Comparison of ENCODE assay signal across 8 cellular contexts in the genomic region with DNA sequence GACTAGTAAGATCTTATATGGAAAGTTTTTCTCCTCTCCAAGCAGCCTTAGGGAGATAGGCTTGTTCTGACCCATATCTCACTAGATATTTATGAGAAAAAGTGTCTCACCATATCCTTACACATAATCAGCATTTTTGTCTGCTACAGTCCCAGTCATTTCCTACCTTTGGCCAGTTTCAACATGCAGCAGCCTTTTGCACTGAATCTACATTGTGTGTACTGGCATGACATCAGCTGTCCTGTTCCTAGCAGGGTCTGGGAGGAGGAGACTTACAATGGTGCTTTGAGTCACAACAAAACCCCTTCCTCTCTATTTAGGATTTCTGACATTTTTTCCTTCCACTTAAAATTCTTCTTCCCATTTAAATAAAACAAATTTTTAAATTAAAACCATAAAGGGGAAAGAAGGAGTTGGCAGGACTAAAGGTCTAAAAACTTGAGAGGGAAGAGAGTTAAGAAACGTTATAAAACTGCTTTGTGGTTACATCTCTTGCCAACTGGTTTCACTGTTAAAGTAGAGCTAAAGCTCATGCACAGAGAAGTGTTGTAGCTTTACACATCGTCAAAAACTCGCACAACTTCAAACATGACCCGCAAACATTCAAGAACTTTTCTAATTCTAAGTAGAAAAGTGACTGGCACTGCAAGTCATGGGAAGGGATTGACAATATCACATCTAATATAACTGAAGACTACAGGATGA. TPM values are rescaled to one million over a fixed set of nuclear protein-coding genes. Genes with fewer than 3 reads are reported as not detected.
DNase-seq lines count a peak whose midpoint lies in the region; ATAC-seq, FAIRE-seq and TF ChIP-seq lines count a peak whose summit lies in the region.

No MANE protein-coding gene starts in this region.

- peaks cover 7% of the 10 kb centered on the region for H3K36me3 Mint-ChIP-seq in activated T-helper 1 cell treated with anti-CD3 and anti-CD28 coated beads, Interleukin-12 subunit alpha, Interleukin-12 subunit beta, Interleukin-2, Interleukin-4 antibody, amounts not matched to agents 30 ng/mL and 10 ng/mL and 1 ng/mL, durations not matched to agents 14 hours and 24 hours and 36 hours (ENCODE audit: low read depth)

- H3K9me3 ChIP-seq in A549 (no peaks in the 10 kb centered on the region), HUES64 (ENCODE audit: insufficient read depth, low read depth, low read length) (no peaks in the 10 kb centered on the region), left ventricle myocardium inferior (replicated peaks) (no peaks in the 10 kb centered on the region)

- intact Hi-C loops in activated T-helper 1 cell treated with anti-CD3 and anti-CD28 coated beads, Interleukin-12 subunit alpha, Interleukin-12 subunit beta, Interleukin-2, Interleukin-4 antibody, amounts not matched to agents 30 ng/mL and 10 ng/mL and 1 ng/mL, durations not matched to agents 14 hours and 24 hours and 36 hours (cut with micrococcal nuclease) = loop anchor here (1.0 to 5.0 kb wide), 7 partner anchors 8 to 758 kb away; partner anchors contain the start of genes CERS5, COX14 and LARP4
- intact Hi-C loops in left ventricle myocardium inferior (cut with micrococcal nuclease) = no loop called here

- no peak for TF ChIP-seq POLR2A in A549 (IDR thresholded peaks at IDR 0.05; ENCODE audit: low read length)
- TF ChIP-seq POLR2A in GM18505 (IDR thresholded peaks at IDR 0.05; ENCODE audit: borderline replicate concordance, extremely low read depth, insufficient read depth, insufficient read length) = no peak

- H3K27ac ChIP-seq in A549 (peak overlapping the region; percentile 43 to 67; a peak in 3 of 6 replicates), HUES64 (ENCODE audit: low read depth, low read length) (no peak overlapping the region), left ventricle myocardium inferior (replicated peaks) (peak overlapping the region; percentile 88)

- POLR2A ChIA-PET in A549 (lab: Yijun Ruan, JAX) = interaction anchor here (0.9 to 2.8 kb wide), 4 partner anchors 20 to 63 kb away, joined by 3 to 13 read pairs (median 4); partner anchors contain the start of genes CERS5 and LIMA1

- H3K36me3 ChIP-seq in HUES64 (ENCODE audit: insufficient read depth, low read length) (peaks cover 11% of the 10 kb centered on the region; the same call in 1 of the 2 replicates), left ventricle myocardium inferior (peaks cover 9% of the 10 kb centered on the region)

- peak overlapping the region; percentile 68 for H3K9ac ChIP-seq in HUES64 (ENCODE audit: low read depth, low read length)

- H3K4me1 Mint-ChIP-seq in activated T-helper 1 cell treated with anti-CD3 and anti-CD28 coated beads, Interleukin-12 subunit alpha, Interleukin-12 subunit beta, Interleukin-2, Interleukin-4 antibody, amounts not matched to agents 30 ng/mL and 10 ng/mL and 1 ng/mL, durations not matched to agents 14 hours and 24 hours and 36 hours (ENCODE audit: low read depth) = peaks cover 11% of the 10 kb centered on the region

- CTCF ChIA-PET in A549 (lab: Yijun Ruan, JAX) = interaction anchor here (1.6 to 3.0 kb wide), 6 partner anchors 8 to 95 kb away, joined by 4 to 12 read pairs (median 6); no protein-coding TSS in a partner anchor

- DNase-seq in A549 (ENCODE audit: low read depth in 1 of 2, low spot score in 1 of 2) (peak in 1 of 2 experiments; percentile 42), left ventricle myocardium inferior (no peak)
- peak; percentile 31 for DNase-seq in activated T-helper 1 cell treated with anti-CD3 and anti-CD28 coated beads, Interleukin-12 subunit alpha, Interleukin-12 subunit beta, Interleukin-2, Interleukin-4 antibody, amounts not matched to agents 30 ng/mL and 10 ng/mL and 1 ng/mL, durations not matched to agents 14 hours and 24 hours and 36 hours (ENCODE audit: low spot score)
- peak; percentile 17 to 30 for DNase-seq in stimulated activated CD8-positive, alpha-beta memory T cell treated with anti-CD3 and anti-CD28 coated beads, Interleukin-2, amount 100 ng/mL, for 48 hours (ENCODE audit: low read depth in 2 of 2)

- no peak for TF ChIP-seq RAD21 in A549 (conservative IDR thresholded peaks at IDR 0.05 in 1 of 2, IDR thresholded peaks at IDR 0.05 in 1 of 2)

- no peak for TF ChIP-seq CTCF in A549 (IDR thresholded peaks at IDR 0.05)
- no peak for TF ChIP-seq CTCF in left ventricle myocardium inferior (IDR thresholded peaks at IDR 0.05; ENCODE audit: borderline replicate concordance)

- no peak for FAIRE-seq in A549 (lab: Jason Lieb, UNC)

- peak overlapping the region; percentile 60 for H3K4me2 ChIP-seq in A549

- no peaks in the 10 kb centered on the region for H3K27me3 ChIP-seq in HUES64 (ENCODE audit: insufficient read depth, low read length)
- no peaks in the 10 kb centered on the region for H3K27me3 ChIP-seq in left ventricle myocardium inferior (ENCODE audit: low read depth)

- no peaks in the 10 kb centered on the region for H3K27me3 Mint-ChIP-seq in activated T-helper 1 cell treated with anti-CD3 and anti-CD28 coated beads, Interleukin-12 subunit alpha, Interleukin-12 subunit beta, Interleukin-2, Interleukin-4 antibody, amounts not matched to agents 30 ng/mL and 10 ng/mL and 1 ng/mL, durations not matched to agents 14 hours and 24 hours and 36 hours (ENCODE audit: insufficient read depth)

- no peaks in the 10 kb centered on the region for H3K9me3 Mint-ChIP-seq in activated T-helper 1 cell treated with anti-CD3 and anti-CD28 coated beads, Interleukin-12 subunit alpha, Interleukin-12 subunit beta, Interleukin-2, Interleukin-4 antibody, amounts not matched to agents 30 ng/mL and 10 ng/mL and 1 ng/mL, durations not matched to agents 14 hours and 24 hours and 36 hours

- 49% methylated on average over 4 of the region's 4 CpGs for WGBS in A549 (ENCODE audit: missing lambda C conversion rate)
- WGBS in HUES64 = 4% methylated on average over 4 of the region's 4 CpGs

- H3K4me3 ChIP-seq in A549 (peak overlapping the region; percentile 6; the same call in 1 of the 3 replicates), HUES64 (ENCODE audit: low read length) (peak overlapping the region; percentile 70), left ventricle myocardium inferior (peak overlapping the region; percentile 64)

- ATAC-seq in A549 (peak in 1 of 2 experiments; percentile 40; a peak in 2 of 6 replicates), GM18511 (IDR thresholded peaks at IDR 0.05; ENCODE audit: unreplicated experiment) (peak; percentile 73), GM18505 (IDR thresholded peaks at IDR 0.05; ENCODE audit: unreplicated experiment) (no peak), HG03457 (IDR thresholded peaks at IDR 0.05; ENCODE audit: unreplicated experiment) (no peak)

- H3K4me1 ChIP-seq in A549 = peaks cover 54% of the 10 kb centered on the region
- H3K4me1 ChIP-seq in HUES64 (ENCODE audit: insufficient read depth, low read length) = peaks cover 22% of the 10 kb centered on the region
- peaks cover 40% of the 10 kb centered on the region for H3K4me1 ChIP-seq in left ventricle myocardium inferior

- H3K4me3 Mint-ChIP-seq in activated T-helper 1 cell treated with anti-CD3 and anti-CD28 coated beads, Interleukin-12 subunit alpha, Interleukin-12 subunit beta, Interleukin-2, Interleukin-4 antibody, amounts not matched to agents 30 ng/mL and 10 ng/mL and 1 ng/mL, durations not matched to agents 14 hours and 24 hours and 36 hours = no peak overlapping the region

- H3K27ac Mint-ChIP-seq in activated T-helper 1 cell treated with anti-CD3 and anti-CD28 coated beads, Interleukin-12 subunit alpha, Interleukin-12 subunit beta, Interleukin-2, Interleukin-4 antibody, amounts not matched to agents 30 ng/mL and 10 ng/mL and 1 ng/mL, durations not matched to agents 14 hours and 24 hours and 36 hours = peak overlapping the region; percentile 43

- TF ChIP-seq EP300 in A549 (IDR thresholded peaks at IDR 0.05) = no peak

TF ChIP-seq in A549, 52 proteins besides CTCF, POLR2A, EP300 and RAD21:
- TF ChIP-seq MAFK (IDR thresholded peaks at IDR 0.05; ENCODE audit: partially characterized antibody) = peak; percentile 63
- no peak for TF ChIP-seq CEBPB (IDR thresholded peaks at IDR 0.05)

RNA-seq across cellular contexts. Expression of gene CERS5, which starts 53.3 kb away (rescaled TPM):
- polyA plus RNA-seq in A549 (2011; rRNA removed) (56.3 and 56.6 TPM in 2 replicates), A549 (2017; fragmentation: RNase III; extraction: RNeasy Plus Mini Kit Qiagen cat#74134 plus additional on column Dnase treatment) (16.7 to 18.0 TPM (median 17.1 TPM) in 3 replicates)
- polyA plus RNA-seq in A549 (2012; cell fraction: cytosol; rRNA removed) = 25.3 and 29.5 TPM in 2 replicates
- polyA plus RNA-seq in A549 (2012; cell fraction: nucleus; rRNA removed) = 32.0 and 86.8 TPM in 2 replicates
- 49.1 and 56.6 TPM in 2 replicates for polyA minus RNA-seq in A549 (2011; rRNA and poly(A)+ RNA removed)
- 32.5 TPM for polyA plus RNA-seq in HUES64 (2013, experiment 1 of 2)
- polyA plus RNA-seq in HUES64 (2013, experiment 2 of 2) = 32.1 TPM
- total RNA-seq in activated T-helper 1 cell treated with anti-CD3 and anti-CD28 coated beads, Interleukin-12 subunit alpha, Interleukin-12 subunit beta, Interleukin-2, Interleukin-4 antibody, amounts not matched to agents 30 ng/mL and 10 ng/mL and 1 ng/mL, durations not matched to agents 14 hours and 24 hours and 36 hours = 64.2 and 67.9 TPM in 2 replicates
- 7.6 TPM for total RNA-seq in left ventricle myocardium inferior

Comparison
In these comparisons a context has a peak if more than half of its experiments do, and no peak if none do; other contexts are left out.
1. H3K4me3 ChIP-seq: peak in every context shown above with its lines; median percentile 70 in HUES64; 64 in left ventricle myocardium inferior; 6 in A549.